9 cellular contexts compared by ENCODE assay signal in the genomic region with DNA sequence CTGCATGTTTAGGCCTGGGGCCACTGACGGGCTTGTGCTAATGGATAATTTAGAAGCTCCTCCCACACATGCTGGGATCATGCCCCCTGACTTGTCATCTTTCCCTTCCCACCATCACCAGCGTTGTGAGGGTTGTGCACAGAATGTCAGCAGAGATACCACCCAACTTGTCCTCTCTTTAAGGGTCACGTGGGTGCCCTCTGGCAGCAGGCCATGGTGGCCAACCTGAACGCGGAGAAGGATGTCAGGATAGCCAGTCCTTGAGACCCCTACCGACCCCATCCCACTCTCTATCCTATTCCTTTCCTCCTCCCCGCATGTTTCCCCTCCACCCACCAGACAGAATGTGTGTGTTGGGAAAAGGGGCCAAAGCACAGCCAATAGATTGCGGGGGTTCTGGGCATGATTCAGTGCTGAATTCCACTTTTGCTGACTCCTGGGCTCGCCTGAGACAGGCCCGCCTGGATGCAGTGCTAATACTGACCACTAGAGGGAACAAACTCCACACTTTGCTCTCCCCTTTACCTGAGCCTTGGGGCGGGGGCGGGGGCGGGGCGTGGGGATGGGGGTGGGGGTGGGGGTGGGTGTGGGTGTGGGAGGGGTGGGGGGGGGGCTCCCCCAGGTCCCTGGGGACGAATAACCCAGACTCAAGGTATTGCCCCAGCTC. TPM values are rescaled to one million over a fixed set of nuclear protein-coding genes. Genes with fewer than 3 reads are reported as not detected.
DNase-seq lines count a peak whose midpoint lies in the region; ATAC-seq and TF ChIP-seq lines count a peak whose summit lies in the region.
"Had no signal": no experiment of that assay in that cellular context is flagged by ENCODE, and none has a peak within 500 bp of the region (broad histone marks: within the 10 kb centered on the region; RNA-seq: fewer than 3 reads in every experiment).

A gene (minus strand): TSS at position 10 of the 667 bp plus-strand sequence. CDS start 143 bp downstream, outside the sequence.

- no peaks in the 10 kb centered on the region for H3K4me1 ChIP-seq in fibroblast of lung (ENCODE audit: control insufficient read depth, extremely low read depth, insufficient read depth, low read length)

- peak; percentile 44 for DNase-seq in NOMO-1 treated with DMSO at 0.1 percent for 48 hours (lab: John Stamatoyannopoulos, UW; ENCODE audit: unreplicated experiment)
- DNase-seq in activated T-cell treated with anti-CD3 and anti-CD28 coated beads for 24 hours (ENCODE audit: low read depth), result peak; percentile 42
- DNase-seq in fibroblast of lung (ENCODE audit: low read depth in 2 of 2), result peak; percentile 23 to 28
- no peak for DNase-seq in osteocyte (ENCODE audit: extremely low spot score, unreplicated experiment)

- H3K27ac ChIP-seq in 22Rv1, result no peak within 1 kb of the TSS
- H3K27ac ChIP-seq in fibroblast of lung (ENCODE audit: insufficient read depth, low read length), result no peak within 1 kb of the TSS

- H3K27ac Mint-ChIP-seq in osteocyte (ENCODE audit: unreplicated experiment), result no peak within 1 kb of the TSS

- H3K79me2 ChIP-seq in fibroblast of lung (ENCODE audit: control insufficient read depth, insufficient read depth, low read length), result no peaks in the 10 kb centered on the region

- ATAC-seq in GM21723 (IDR thresholded peaks at IDR 0.05; ENCODE audit: unreplicated experiment) (no peak), GM21619 (IDR thresholded peaks at IDR 0.05; ENCODE audit: unreplicated experiment) (no peak)

- no peaks in the 10 kb centered on the region for H3K9me3 ChIP-seq in fibroblast of lung (ENCODE audit: control insufficient read depth, insufficient read depth, low read depth, low read length)

- H3K36me3 Mint-ChIP-seq in osteocyte (ENCODE audit: unreplicated experiment), result no peaks in the 10 kb centered on the region

- no peaks in the 10 kb centered on the region for H3K4me1 Mint-ChIP-seq in osteocyte (ENCODE audit: unreplicated experiment)

- no peak within 1 kb of the TSS for H3K4me3 Mint-ChIP-seq in osteocyte (ENCODE audit: unreplicated experiment)

- H3K4me3 ChIP-seq in GM12875 (ENCODE audit: low read depth, low read length) (no peak within 1 kb of the TSS), fibroblast of lung (replicated peaks in 1 of 4; ENCODE audit: control extremely low read depth in 1 of 4, insufficient read depth in 1 of 4, low read depth in 3 of 4, low read length in 4 of 4) (no peak within 1 kb of the TSS)

- H3K9me3 Mint-ChIP-seq in osteocyte (ENCODE audit: unreplicated experiment), result no peaks in the 10 kb centered on the region

- peaks cover 35% of the 10 kb centered on the region for H3K27me3 Mint-ChIP-seq in osteocyte (ENCODE audit: unreplicated experiment)

- no peaks in the 10 kb centered on the region for H3K36me3 ChIP-seq in fibroblast of lung (ENCODE audit: control insufficient read depth, insufficient read depth, low read length)

- peak; percentile 62 for TF ChIP-seq CTCF in 22Rv1 (IDR thresholded peaks at IDR 0.05)
- TF ChIP-seq CTCF in GM12875 (IDR thresholded peaks at IDR 0.05; ENCODE audit: borderline replicate concordance, insufficient read depth, low read depth, low read length), result peak; percentile 80
- TF ChIP-seq CTCF in fibroblast of lung (conservative IDR thresholded peaks at IDR 0.05 in 1 of 2, IDR thresholded peaks at IDR 0.05 in 1 of 2; ENCODE audit: low read depth in 1 of 2, low read length in 2 of 2), result peak; percentile 52 to 71
- peak; percentile 55 for TF ChIP-seq CTCF in osteocyte (IDR thresholded peaks at IDR 0.05)

- H3K4me2 ChIP-seq in fibroblast of lung (ENCODE audit: extremely low read depth, insufficient read depth, low read length), result no peak within 1 kb of the TSS

- H4K20me1 ChIP-seq in fibroblast of lung (ENCODE audit: control insufficient read depth, extremely low read depth, insufficient read depth, low read length), result no peaks in the 10 kb centered on the region

- no peak within 1 kb of the TSS for H2AFZ ChIP-seq in fibroblast of lung (ENCODE audit: low read length)

- no peak within 1 kb of the TSS for H3K9ac ChIP-seq in fibroblast of lung (ENCODE audit: insufficient read depth, low read length)

- H3K27me3 ChIP-seq in fibroblast of lung (ENCODE audit: control insufficient read depth, insufficient read depth, low read length), result no peaks in the 10 kb centered on the region

RNA-seq across cellular contexts. Expression of the gene that starts here (rescaled TPM):
- not detected in 2 replicates for total RNA-seq in fibroblast of lung
- polyA plus RNA-seq in fibroblast of lung, result not detected in 2 replicates
- not detected in 2 replicates for polyA plus RNA-seq in fibroblast of lung (2012)
- not detected in 2 replicates for polyA minus RNA-seq in fibroblast of lung (ENCODE audit: low replicate concordance)
- total RNA-seq in osteocyte, result not detected in 2 replicates
- total RNA-seq: mononuclear cell had no signal

Comparison
In these comparisons a context has a peak if more than half of its experiments do, and no peak if none do; other contexts are left out.
1. Peak in DNase-seq in fibroblast of lung; RNA of the gene not detected or under 1 TPM.